27 cellular contexts compared by ENCODE assay signal in genomic region chr1:204756349-204756748, GRCh38.
"Had no signal": no experiment of that assay in that cellular context is flagged by ENCODE, and none has a peak within 500 bp of the region (broad histone marks: within the 10 kb centered on the region; RNA-seq: fewer than 3 reads in every experiment).

No MANE protein-coding gene starts in this region.

- DNase-seq: hypothalamus; immature natural killer cell; left ventricle myocardium inferior; midbrain; mucosa of descending colon; naive thymus-derived CD4-positive, alpha-beta T cell; occipital lobe; ovary; right lobe of liver; stimulated activated CD4-positive, alpha-beta T cell treated with anti-CD3 and anti-CD28 coated beads, Interleukin-12 subunit alpha, Interleukin-12 subunit beta, amount 100 ng/mL, for 4 hours; stimulated activated CD4-positive, alpha-beta T cell treated with anti-CD3 and anti-CD28 coated beads, Interleukin-15, amount 100 ng/mL, for 24 hours; stimulated activated CD4-positive, alpha-beta T cell treated with anti-CD3 and anti-CD28 coated beads, Interleukin-2, amount 100 ng/mL, for 24 hours; stimulated activated CD4-positive, alpha-beta T cell treated with anti-CD3 and anti-CD28 coated beads, Interleukin-4, amount 100 ng/mL, for 1 hour; stimulated activated naive B cell treated with anti-CD40 and anti-IgM and Interleukin-4, amounts not matched to agents 10 μg/mL and 1 μg/mL and 100 μg/mL, for 72 hours; stimulated activated naive CD8-positive, alpha-beta T cell treated with anti-CD3 and anti-CD28 coated beads, Interleukin-15, Interleukin-2, amounts not matched to agents 100 U/mL and 50 U/mL, for 24 hours; stomach; testis; thyroid gland; trophoblast cell; upper lobe of right lung had no signal

- H3K4me2 ChIP-seq: smooth muscle cell had no signal

- ATAC-seq: mucosa of descending colon; naive thymus-derived CD4-positive, alpha-beta T cell; natural killer cell treated with Interleukin-12 subunit alpha and Interleukin-12 subunit beta and Interleukin-15 and Interleukin-18, amount 100 ng/mL, for 72 hours; right lobe of liver; stimulated activated naive B cell treated with anti-CD40 and anti-IgM and Interleukin-4, amounts not matched to agents 10 μg/mL and 1 μg/mL and 100 μg/mL, for 72 hours; stimulated activated naive CD8-positive, alpha-beta T cell treated with anti-CD3 and anti-CD28 coated beads, Interleukin-15, Interleukin-2, amounts not matched to agents 100 U/mL and 50 U/mL, for 24 hours; upper lobe of right lung had no signal

- H3K27me3 ChIP-seq: ovary, right atrium auricular region, right lobe of liver, testis, thyroid gland, upper lobe of right lung had no signal

- H3K36me3 ChIP-seq: left ventricle myocardium inferior, neutrophil, ovary, right atrium auricular region, right lobe of liver, stomach, thyroid gland, upper lobe of right lung had no signal

- H3K4me1 ChIP-seq: left ventricle myocardium inferior, right atrium auricular region, right lobe of liver, stomach, testis, thyroid gland, upper lobe of right lung had no signal

- H3K27ac ChIP-seq: left ventricle myocardium inferior, neutrophil, ovary, right atrium auricular region, right lobe of liver, stomach, testis, thyroid gland, upper lobe of right lung had no signal

- FAIRE-seq: islet of Langerhans, urothelium cell line had no signal

- H3K9me3 ChIP-seq: mucosa of descending colon, neutrophil, ovary, right atrium auricular region, right lobe of liver, testis, thyroid gland, upper lobe of right lung had no signal

- H3K4me3 ChIP-seq: left ventricle myocardium inferior, lung, mucosa of descending colon, ovary, right atrium auricular region, right lobe of liver, smooth muscle cell, stomach, testis, thyroid gland, upper lobe of right lung had no signal
